In the genomic region with DNA sequence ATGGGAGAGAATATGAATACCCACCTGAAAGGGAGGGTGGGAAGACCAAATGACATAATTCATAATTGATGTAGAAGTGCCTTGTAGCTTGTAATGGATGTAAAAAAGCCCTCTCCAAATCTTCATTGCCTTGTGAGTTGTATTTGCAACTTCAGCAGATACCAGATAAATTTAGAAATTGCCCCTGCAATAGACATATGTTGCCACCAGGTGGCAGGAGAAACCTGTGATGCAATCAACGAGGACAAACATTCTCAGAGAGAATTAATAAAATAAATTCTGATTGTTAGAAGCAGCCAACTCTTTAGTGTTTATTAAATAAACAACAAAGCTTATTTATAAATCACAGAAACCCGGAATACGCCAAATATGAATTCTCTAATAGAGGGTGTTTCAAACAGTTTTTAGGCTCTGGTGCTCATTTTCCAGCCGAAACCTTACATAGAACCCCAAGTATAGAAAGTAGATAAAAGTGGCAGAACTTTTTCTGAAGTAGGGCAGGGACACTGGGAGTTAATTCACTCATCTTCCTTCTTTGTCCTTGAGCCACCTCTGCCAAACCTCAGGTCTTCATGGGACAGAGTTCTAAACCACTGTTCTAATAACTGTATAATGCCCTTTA, we compare ENCODE assay signal across 8 cellular contexts.
DNase-seq lines count a peak whose midpoint lies in the region; ATAC-seq and TF ChIP-seq lines count a peak whose summit lies in the region.

No MANE protein-coding gene starts in this region.

- no peaks in the 10 kb centered on the region for H3K4me1 Mint-ChIP-seq in memory B cell
- no peaks in the 10 kb centered on the region for H3K4me1 Mint-ChIP-seq in effector memory CD8-positive, alpha-beta T cell (ENCODE audit: low read depth in 2 of 2)

- H3K79me2 ChIP-seq in mammary epithelial cell (ENCODE audit: insufficient read depth, low read length), result no peaks in the 10 kb centered on the region

- H3K27ac ChIP-seq in mammary epithelial cell (ENCODE audit: insufficient read depth, low read depth, low read length), result no peak overlapping the region

- peaks cover 4% of the 10 kb centered on the region for H3K27me3 ChIP-seq in mammary epithelial cell (ENCODE audit: insufficient read depth, low read length)

- no peak overlapping the region for H3K9ac ChIP-seq in mammary epithelial cell (ENCODE audit: insufficient read depth, low read length)

- in situ Hi-C loops in mammary epithelial cell (cut with MboI; ENCODE audit: low sequenced_read_pairs in 2 of 2), result loop anchor here in 1 of 2 donors (25.0 kb wide), 1 partner anchor 95 kb away; no protein-coding TSS in a partner anchor

- no TSS peak for BruUV-seq in mammary epithelial cell (replicated peaks; lab: Mats Ljungman, UMichigan)

- intact Hi-C loops in mammary epithelial cell (cut with micrococcal nuclease), result loop anchor here (1.0 to 5.0 kb wide), 3 partner anchors 39 to 1330 kb away; a partner anchor contains a TSS
- intact Hi-C loops in sciatic nerve (cut with DNase I), result no loop called here

- 38% methylated on average over 4 of the region's 4 CpGs for WGBS in mammary epithelial cell (ENCODE audit: low coverage, missing lambda C conversion rate)

- H3K9me3 Mint-ChIP-seq in memory B cell, result peaks cover 4% of the 10 kb centered on the region
- no peaks in the 10 kb centered on the region for H3K9me3 Mint-ChIP-seq in effector memory CD8-positive, alpha-beta T cell

- peak; percentile 88 to 90 for TF ChIP-seq CTCF in mammary epithelial cell (conservative IDR thresholded peaks at IDR 0.05 in 1 of 2, IDR thresholded peaks at IDR 0.05 in 1 of 2; ENCODE audit: extremely low read depth in 1 of 2, insufficient read depth in 1 of 2, low read depth in 1 of 2, low read length in 2 of 2)

- no peaks in the 10 kb centered on the region for H4K20me1 ChIP-seq in mammary epithelial cell (ENCODE audit: insufficient read depth, low read length)

- no peak overlapping the region for H3K27ac Mint-ChIP-seq in memory B cell
- no peak overlapping the region for H3K27ac Mint-ChIP-seq in effector memory CD8-positive, alpha-beta T cell

- H3K36me3 Mint-ChIP-seq in memory B cell, result no peaks in the 10 kb centered on the region
- no peaks in the 10 kb centered on the region for H3K36me3 Mint-ChIP-seq in effector memory CD8-positive, alpha-beta T cell (ENCODE audit: insufficient read depth)

- H3K27me3 Mint-ChIP-seq in memory B cell, result no peaks in the 10 kb centered on the region
- H3K27me3 Mint-ChIP-seq in effector memory CD8-positive, alpha-beta T cell, result no peaks in the 10 kb centered on the region

- H3K4me1 ChIP-seq in mammary epithelial cell (ENCODE audit: insufficient read depth, low read length), result no peaks in the 10 kb centered on the region

- no peaks in the 10 kb centered on the region for H3K9me3 ChIP-seq in mammary epithelial cell (replicated peaks; ENCODE audit: insufficient read depth, low read length)

- dilution Hi-C loops in mammary epithelial cell (cut with HindIII; ENCODE audit: low sequenced_read_pairs), result no loop called here

- CTCF ChIA-PET in mammary epithelial cell (lab: Charles Lee; ENCODE audit: low non-redundant PET), result interaction anchor here (0.6 to 1.6 kb wide), 2 partner anchors 40 to 640 kb away, joined by 3 to 8 read pairs; no protein-coding TSS in a partner anchor

- no peak overlapping the region for H2AFZ ChIP-seq in mammary epithelial cell (ENCODE audit: low read depth, low read length)

- DNase-seq in COLO829 (ENCODE audit: low spot score) (peak; percentile 82), GM19238 (ENCODE audit: insufficient read length, low spot score) (peak; percentile 10), NCI-H2171 (lab: John Stamatoyannopoulos, UW) (peak; percentile 16), mammary epithelial cell (peak; percentile 27), memory B cell (ENCODE audit: low spot score in 2 of 2) (peak; percentile 14), sciatic nerve (ENCODE audit: low spot score) (no peak)
- no peak for DNase-seq in effector memory CD8-positive, alpha-beta T cell

- H3K4me3 ChIP-seq in mammary epithelial cell (replicated peaks in 1 of 3; ENCODE audit: insufficient read depth in 1 of 3, low read depth in 2 of 3, low read length in 3 of 3), result no peak overlapping the region

- ATAC-seq in memory B cell (ENCODE audit: low read depth), result no peak
- ATAC-seq in effector memory CD8-positive, alpha-beta T cell (replicated peaks), result no peak
- ATAC-seq in sciatic nerve, result no peak
- no peak for ATAC-seq in GM21515 (IDR thresholded peaks at IDR 0.05; ENCODE audit: unreplicated experiment)

- H3K36me3 ChIP-seq in mammary epithelial cell (ENCODE audit: insufficient read depth, low read length), result no peaks in the 10 kb centered on the region

- no peak overlapping the region for H3K4me2 ChIP-seq in mammary epithelial cell (ENCODE audit: insufficient read depth, low read depth, low read length)

- no peak overlapping the region for H3K4me3 Mint-ChIP-seq in memory B cell
- H3K4me3 Mint-ChIP-seq in effector memory CD8-positive, alpha-beta T cell, result no peak overlapping the region

Comparison
In these comparisons a context has a peak if more than half of its experiments do, and no peak if none do; other contexts are left out.
1. DNase-seq: peak in COLO829 (single experiment), GM19238 (single experiment), NCI-H2171 (single experiment), mammary epithelial cell (single experiment) and memory B cell (2 of 2); none in effector memory CD8-positive, alpha-beta T cell (0 of 3) and sciatic nerve (single experiment).